ENCODE assay signal across 2 cellular contexts in the genomic region with DNA sequence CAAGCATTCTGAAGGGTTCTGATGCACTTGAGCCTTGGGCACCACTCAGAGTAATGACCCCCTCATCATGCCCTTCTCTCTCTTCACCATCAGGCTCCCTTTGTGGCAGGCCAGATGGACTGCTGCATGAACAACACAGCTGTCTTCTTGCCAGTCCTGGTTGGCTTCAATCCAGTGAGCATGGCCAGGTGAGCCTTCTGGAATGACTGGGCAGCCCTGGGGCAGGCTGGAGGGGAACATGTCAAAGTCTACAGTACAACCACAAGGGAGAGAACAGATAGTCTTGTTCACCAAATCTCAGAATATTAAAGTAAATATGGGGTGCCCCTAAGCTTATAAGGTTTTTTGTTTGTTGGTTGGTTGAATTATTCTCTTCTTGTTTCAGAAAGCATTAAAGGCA.
A peak's percentile ranks its signal among the peaks of the same experiment; 100 is the strongest.
TF ChIP-seq lines count a peak whose summit lies in the region.

No MANE protein-coding gene starts in this region.

TF ChIP-seq in liver, 16 proteins besides CTCF, POLR2A, EP300 and RAD21:
- TF ChIP-seq GABPA (IDR thresholded peaks at IDR 0.05 in 1 of 2, conservative IDR thresholded peaks at IDR 0.05 in 1 of 2), result peak in 1 of 2 donors; percentile 28
- TF ChIP-seq HNF4A (conservative IDR thresholded peaks at IDR 0.05), result peak; percentile 89 to 98
- TF ChIP-seq, protein P1, sequence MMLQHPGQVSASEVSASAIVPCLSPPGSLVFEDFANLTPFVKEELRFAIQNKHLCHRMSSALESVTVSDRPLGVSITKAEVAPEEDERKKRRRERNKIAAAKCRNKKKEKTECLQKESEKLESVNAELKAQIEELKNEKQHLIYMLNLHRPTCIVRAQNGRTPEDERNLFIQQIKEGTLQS (IDR thresholded peaks at IDR 0.05), result no peak
- TF ChIP-seq SP1 (IDR thresholded peaks at IDR 0.05), result peak; percentile 66
- TF ChIP-seq FOXA2 (IDR thresholded peaks at IDR 0.05), result peak; percentile 44
- TF ChIP-seq RXRA (IDR thresholded peaks at IDR 0.05), result peak; percentile 57 to 92
- TF ChIP-seq HNF4G (IDR thresholded peaks at IDR 0.05), result no peak
- peak; percentile 23 for TF ChIP-seq FOXA1 (IDR thresholded peaks at IDR 0.05)
- TF ChIP-seq, protein P2, sequence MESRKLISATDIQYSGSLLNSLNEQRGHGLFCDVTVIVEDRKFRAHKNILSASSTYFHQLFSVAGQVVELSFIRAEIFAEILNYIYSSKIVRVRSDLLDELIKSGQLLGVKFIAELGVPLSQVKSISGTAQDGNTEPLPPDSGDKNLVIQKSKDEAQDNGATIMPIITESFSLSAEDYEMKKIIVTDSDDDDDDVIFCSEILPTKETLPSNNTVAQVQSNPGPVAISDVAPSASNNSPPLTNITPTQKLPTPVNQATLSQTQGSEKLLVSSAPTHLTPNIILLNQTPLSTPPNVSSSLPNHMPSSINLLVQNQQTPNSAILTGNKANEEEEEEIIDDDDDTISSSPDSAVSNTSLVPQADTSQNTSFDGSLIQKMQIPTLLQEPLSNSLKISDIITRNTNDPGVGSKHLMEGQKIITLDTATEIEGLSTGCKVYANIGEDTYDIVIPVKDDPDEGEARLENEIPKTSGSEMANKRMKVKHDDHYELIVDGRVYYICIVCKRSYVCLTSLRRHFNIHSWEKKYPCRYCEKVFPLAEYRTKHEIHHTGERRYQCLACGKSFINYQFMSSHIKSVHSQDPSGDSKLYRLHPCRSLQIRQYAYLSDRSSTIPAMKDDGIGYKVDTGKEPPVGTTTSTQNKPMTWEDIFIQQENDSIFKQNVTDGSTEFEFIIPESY (IDR thresholded peaks at IDR 0.05), result peak; percentile 57
- TF ChIP-seq TAF1 (conservative IDR thresholded peaks at IDR 0.05), result no peak
- no peak for TF ChIP-seq NR2F2 (IDR thresholded peaks at IDR 0.05)
- TF ChIP-seq YY1 (IDR thresholded peaks at IDR 0.05), result peak; percentile 79
- TF ChIP-seq, protein P3, sequence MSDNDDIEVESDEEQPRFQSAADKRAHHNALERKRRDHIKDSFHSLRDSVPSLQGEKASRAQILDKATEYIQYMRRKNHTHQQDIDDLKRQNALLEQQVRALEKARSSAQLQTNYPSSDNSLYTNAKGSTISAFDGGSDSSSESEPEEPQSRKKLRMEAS (IDR thresholded peaks at IDR 0.05), result peak; percentile 84
- TF ChIP-seq, protein P4, sequence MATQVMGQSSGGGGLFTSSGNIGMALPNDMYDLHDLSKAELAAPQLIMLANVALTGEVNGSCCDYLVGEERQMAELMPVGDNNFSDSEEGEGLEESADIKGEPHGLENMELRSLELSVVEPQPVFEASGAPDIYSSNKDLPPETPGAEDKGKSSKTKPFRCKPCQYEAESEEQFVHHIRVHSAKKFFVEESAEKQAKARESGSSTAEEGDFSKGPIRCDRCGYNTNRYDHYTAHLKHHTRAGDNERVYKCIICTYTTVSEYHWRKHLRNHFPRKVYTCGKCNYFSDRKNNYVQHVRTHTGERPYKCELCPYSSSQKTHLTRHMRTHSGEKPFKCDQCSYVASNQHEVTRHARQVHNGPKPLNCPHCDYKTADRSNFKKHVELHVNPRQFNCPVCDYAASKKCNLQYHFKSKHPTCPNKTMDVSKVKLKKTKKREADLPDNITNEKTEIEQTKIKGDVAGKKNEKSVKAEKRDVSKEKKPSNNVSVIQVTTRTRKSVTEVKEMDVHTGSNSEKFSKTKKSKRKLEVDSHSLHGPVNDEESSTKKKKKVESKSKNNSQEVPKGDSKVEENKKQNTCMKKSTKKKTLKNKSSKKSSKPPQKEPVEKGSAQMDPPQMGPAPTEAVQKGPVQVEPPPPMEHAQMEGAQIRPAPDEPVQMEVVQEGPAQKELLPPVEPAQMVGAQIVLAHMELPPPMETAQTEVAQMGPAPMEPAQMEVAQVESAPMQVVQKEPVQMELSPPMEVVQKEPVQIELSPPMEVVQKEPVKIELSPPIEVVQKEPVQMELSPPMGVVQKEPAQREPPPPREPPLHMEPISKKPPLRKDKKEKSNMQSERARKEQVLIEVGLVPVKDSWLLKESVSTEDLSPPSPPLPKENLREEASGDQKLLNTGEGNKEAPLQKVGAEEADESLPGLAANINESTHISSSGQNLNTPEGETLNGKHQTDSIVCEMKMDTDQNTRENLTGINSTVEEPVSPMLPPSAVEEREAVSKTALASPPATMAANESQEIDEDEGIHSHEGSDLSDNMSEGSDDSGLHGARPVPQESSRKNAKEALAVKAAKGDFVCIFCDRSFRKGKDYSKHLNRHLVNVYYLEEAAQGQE (IDR thresholded peaks at IDR 0.05), result peak; percentile 61
- peak in 1 of 2 donors; percentile 87 for TF ChIP-seq JUND (IDR thresholded peaks at IDR 0.05)
- TF ChIP-seq EGR1 (IDR thresholded peaks at IDR 0.05; ENCODE audit: low read depth in 2 of 2), result no peak

TF ChIP-seq in HepG2, 621 proteins besides CTCF, POLR2A, EP300 and RAD21:
- TF ChIP-seq KLF16 (CRISPR knock-in tag; IDR thresholded peaks at IDR 0.05) (no peak), AKAP8 (CRISPR knock-in tag; IDR thresholded peaks at IDR 0.05) (no peak), ATF7 (IDR thresholded peaks at IDR 0.05) (no peak), ATF7 (CRISPR knock-in tag; IDR thresholded peaks at IDR 0.05) (no peak), RFX5 (IDR thresholded peaks at IDR 0.05; ENCODE audit: low read depth, low read length) (no peak), KAT8 (CRISPR knock-in tag; IDR thresholded peaks at IDR 0.05) (no peak)
- TF ChIP-seq, protein P5, sequence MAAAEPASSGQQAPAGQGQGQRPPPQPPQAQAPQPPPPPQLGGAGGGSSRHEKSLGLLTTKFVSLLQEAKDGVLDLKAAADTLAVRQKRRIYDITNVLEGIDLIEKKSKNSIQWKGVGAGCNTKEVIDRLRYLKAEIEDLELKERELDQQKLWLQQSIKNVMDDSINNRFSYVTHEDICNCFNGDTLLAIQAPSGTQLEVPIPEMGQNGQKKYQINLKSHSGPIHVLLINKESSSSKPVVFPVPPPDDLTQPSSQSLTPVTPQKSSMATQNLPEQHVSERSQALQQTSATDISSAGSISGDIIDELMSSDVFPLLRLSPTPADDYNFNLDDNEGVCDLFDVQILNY (CRISPR knock-in tag; conservative IDR thresholded peaks at IDR 0.05), result no peak
- TF ChIP-seq, protein P6, sequence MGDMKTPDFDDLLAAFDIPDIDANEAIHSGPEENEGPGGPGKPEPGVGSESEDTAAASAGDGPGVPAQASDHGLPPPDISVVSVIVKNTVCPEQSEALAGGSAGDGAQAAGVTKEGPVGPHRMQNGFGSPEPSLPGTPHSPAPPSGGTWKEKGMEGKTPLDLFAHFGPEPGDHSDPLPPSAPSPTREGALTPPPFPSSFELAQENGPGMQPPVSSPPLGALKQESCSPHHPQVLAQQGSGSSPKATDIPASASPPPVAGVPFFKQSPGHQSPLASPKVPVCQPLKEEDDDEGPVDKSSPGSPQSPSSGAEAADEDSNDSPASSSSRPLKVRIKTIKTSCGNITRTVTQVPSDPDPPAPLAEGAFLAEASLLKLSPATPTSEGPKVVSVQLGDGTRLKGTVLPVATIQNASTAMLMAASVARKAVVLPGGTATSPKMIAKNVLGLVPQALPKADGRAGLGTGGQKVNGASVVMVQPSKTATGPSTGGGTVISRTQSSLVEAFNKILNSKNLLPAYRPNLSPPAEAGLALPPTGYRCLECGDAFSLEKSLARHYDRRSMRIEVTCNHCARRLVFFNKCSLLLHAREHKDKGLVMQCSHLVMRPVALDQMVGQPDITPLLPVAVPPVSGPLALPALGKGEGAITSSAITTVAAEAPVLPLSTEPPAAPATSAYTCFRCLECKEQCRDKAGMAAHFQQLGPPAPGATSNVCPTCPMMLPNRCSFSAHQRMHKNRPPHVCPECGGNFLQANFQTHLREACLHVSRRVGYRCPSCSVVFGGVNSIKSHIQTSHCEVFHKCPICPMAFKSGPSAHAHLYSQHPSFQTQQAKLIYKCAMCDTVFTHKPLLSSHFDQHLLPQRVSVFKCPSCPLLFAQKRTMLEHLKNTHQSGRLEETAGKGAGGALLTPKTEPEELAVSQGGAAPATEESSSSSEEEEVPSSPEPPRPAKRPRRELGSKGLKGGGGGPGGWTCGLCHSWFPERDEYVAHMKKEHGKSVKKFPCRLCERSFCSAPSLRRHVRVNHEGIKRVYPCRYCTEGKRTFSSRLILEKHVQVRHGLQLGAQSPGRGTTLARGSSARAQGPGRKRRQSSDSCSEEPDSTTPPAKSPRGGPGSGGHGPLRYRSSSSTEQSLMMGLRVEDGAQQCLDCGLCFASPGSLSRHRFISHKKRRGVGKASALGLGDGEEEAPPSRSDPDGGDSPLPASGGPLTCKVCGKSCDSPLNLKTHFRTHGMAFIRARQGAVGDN (CRISPR knock-in tag; IDR thresholded peaks at IDR 0.05), result no peak
